In genomic region chr18:6591491-6591890, GRCh38 we compare ENCODE assay signal across 19 cellular contexts.
DNase-seq lines count a peak whose midpoint lies in the region; ATAC-seq, FAIRE-seq and TF ChIP-seq lines count a peak whose summit lies in the region.
"Had no signal": no experiment of that assay in that cellular context is flagged by ENCODE, and none has a peak within 500 bp of the region (broad histone marks: within the 10 kb centered on the region; RNA-seq: fewer than 3 reads in every experiment).

No MANE protein-coding gene starts in this region.

- no peaks in the 10 kb centered on the region for H3K79me2 ChIP-seq in GM23248 (ENCODE audit: insufficient read depth)
- H3K79me2 ChIP-seq in PC-3 (ENCODE audit: low read length): no peaks in the 10 kb centered on the region

- H3K27ac ChIP-seq in GM23248: no peak overlapping the region
- no peak overlapping the region for H3K27ac ChIP-seq in PC-3 (ENCODE audit: low read length)
- H3K27ac ChIP-seq in left ventricle myocardium inferior (replicated peaks): no peak overlapping the region

- in situ Hi-C loops in GM23248 (cut with MboI): no loop called here

- TF ChIP-seq CTCF in PC-3 (conservative IDR thresholded peaks at IDR 0.05; ENCODE audit: low read depth, low read length) (no peak), fibroblast of mammary gland (conservative IDR thresholded peaks at IDR 0.05; ENCODE audit: control insufficient read depth, insufficient read depth, low read depth, low read length) (no peak), left ventricle myocardium inferior (IDR thresholded peaks at IDR 0.05; ENCODE audit: borderline replicate concordance) (no peak)

- H3K9me2 ChIP-seq in GM23248 (ENCODE audit: insufficient read depth) (no peaks in the 10 kb centered on the region), PC-3 (replicated peaks; ENCODE audit: low read length) (no peaks in the 10 kb centered on the region)

- CTCF ChIA-PET in PC-3 (lab: Charles Lee): no interaction called here

- POLR2A ChIA-PET in PC-3 (lab: Charles Lee; ENCODE audit: unreplicated experiment): no interaction called here

- peak; percentile 3 for DNase-seq in GM23248
- DNase-seq in PC-3: peak; percentile 65
- DNase-seq in fibroblast of mammary gland (ENCODE audit: low read depth): peak; percentile 21
- DNase-seq in urothelium cell line (ENCODE audit: low spot score): peak; percentile 55
- no peak for DNase-seq in SW480 (ENCODE audit: low spot score)
- no peak for DNase-seq in left ventricle myocardium inferior
- DNase-seq: COR-L47, DMS153, NCI-H1092 treated with DMSO at 0.1 percent for 48 hours, NCI-H146, NCI-H2029 treated with DMSO at 0.1 percent for 48 hours, NCI-H2171 treated with DMSO at 0.1 percent for 48 hours, NCI-H748 treated with DMSO at 0.1 percent for 48 hours, OCI-M1, RPMI8226, T-helper 17 cell had no signal

- H3F3A ChIP-seq in GM23248 (ENCODE audit: insufficient read depth) (no peaks in the 10 kb centered on the region), PC-3 (ENCODE audit: low read length, unreplicated experiment) (no peaks in the 10 kb centered on the region)

- BruUV-seq in PC-3 (replicated peaks; lab: Mats Ljungman, UMichigan): no TSS peak

- 78 to 85% methylated on average over 4 of the region's 4 CpGs for WGBS in GM23248 (ENCODE audit: low coverage in 1 of 2, low lambda C conversion rate in 2 of 2, missing lambda C conversion rate in 2 of 2), 2 experiments

- no peak overlapping the region for H3K4me2 ChIP-seq in GM23248 (ENCODE audit: unreplicated experiment)
- H3K4me2 ChIP-seq in PC-3 (ENCODE audit: low read length): no peak overlapping the region

- H3K4me1 ChIP-seq in GM23248 (ENCODE audit: insufficient read depth) (no peaks in the 10 kb centered on the region), PC-3 (ENCODE audit: insufficient read depth, low read length) (peaks cover 9% of the 10 kb centered on the region), left ventricle myocardium inferior (no peaks in the 10 kb centered on the region)

- 0 out of 2 replicates have a peak, but pooled peaks cover 4% of the 10 kb centered on the region for H3K27me3 ChIP-seq in GM23248 (replicated peaks; ENCODE audit: insufficient read depth)
- H3K27me3 ChIP-seq in PC-3 (ENCODE audit: low read length): no peaks in the 10 kb centered on the region
- H3K27me3 ChIP-seq in left ventricle myocardium inferior (ENCODE audit: low read depth): no peaks in the 10 kb centered on the region

- FAIRE-seq in urothelium cell line (lab: Jason Lieb, UNC): no peak
- FAIRE-seq: H54, K562 had no signal

- H3K36me3 ChIP-seq in GM23248 (ENCODE audit: low read depth) (no peaks in the 10 kb centered on the region), PC-3 (ENCODE audit: low read depth, low read length) (no peaks in the 10 kb centered on the region), left ventricle myocardium inferior (no peaks in the 10 kb centered on the region)

- H4K20me1 ChIP-seq in GM23248 (ENCODE audit: insufficient read depth): no peaks in the 10 kb centered on the region
- no peaks in the 10 kb centered on the region for H4K20me1 ChIP-seq in PC-3 (ENCODE audit: low read length)

- H3K9me3 ChIP-seq in GM23248 (ENCODE audit: low read depth) (no peaks in the 10 kb centered on the region), PC-3 (ENCODE audit: low read length) (no peaks in the 10 kb centered on the region), left ventricle myocardium inferior (replicated peaks) (no peaks in the 10 kb centered on the region)

- H3K9ac ChIP-seq in GM23248: no peak overlapping the region
- no peak overlapping the region for H3K9ac ChIP-seq in PC-3 (ENCODE audit: low read length)

- peak; percentile 81 for ATAC-seq in PC-3
- ATAC-seq in GM18858 (IDR thresholded peaks at IDR 0.05; ENCODE audit: unreplicated experiment): no peak
- ATAC-seq: K562, T-helper 17 cell had no signal

- H3K4me3 ChIP-seq in GM23248 (no peak overlapping the region), PC-3 (ENCODE audit: low read length) (no peak overlapping the region), fibroblast of mammary gland (ENCODE audit: control insufficient read depth, low read depth, low read length) (no peak overlapping the region), left ventricle myocardium inferior (no peak overlapping the region)
- H3K4me3 ChIP-seq: K562 had no signal

- intact Hi-C loops in PC-3 (cut with micrococcal nuclease): no loop called here
- intact Hi-C loops in left ventricle myocardium inferior (cut with micrococcal nuclease): no loop called here

- H2AFZ ChIP-seq in GM23248 (no peak overlapping the region), PC-3 (ENCODE audit: low read length) (no peak overlapping the region)

Comparison
In these comparisons a context has a peak if more than half of its experiments do, and no peak if none do; other contexts are left out.
1. DNase-seq: peak in GM23248 (single experiment), PC-3 (single experiment), fibroblast of mammary gland (single experiment) and urothelium cell line (single experiment); none in SW480 (single experiment) and left ventricle myocardium inferior (single experiment).